11 cellular contexts compared by ENCODE assay signal in the genomic region with DNA sequence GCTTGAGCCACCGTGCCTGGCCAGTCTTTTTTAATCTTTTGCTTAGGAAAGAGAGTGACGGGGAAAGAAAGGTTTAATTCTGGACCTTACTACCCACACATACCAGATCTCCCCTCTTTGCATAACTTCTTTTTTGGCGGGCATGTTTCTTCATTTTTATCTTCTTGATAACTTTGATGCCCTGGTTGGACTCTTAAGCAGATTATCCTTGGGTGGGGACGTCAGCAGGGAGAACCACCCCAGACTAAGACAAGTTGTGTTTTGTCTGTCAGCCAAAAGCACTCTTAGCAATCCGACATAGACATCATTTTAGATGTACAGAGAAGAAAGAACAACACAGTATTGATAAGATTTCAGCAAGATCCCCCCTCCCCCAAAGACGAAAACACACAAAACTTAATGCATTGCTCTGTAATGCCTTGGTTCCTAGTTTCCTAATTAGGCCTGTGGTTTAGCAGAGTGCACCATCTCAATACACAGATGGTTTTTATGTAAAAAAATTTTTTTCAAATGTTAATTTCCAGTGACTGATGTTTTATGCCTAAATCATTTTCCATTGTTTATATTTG.
DNase-seq lines count a peak whose midpoint lies in the region; ATAC-seq and TF ChIP-seq lines count a peak whose summit lies in the region.
"Had no signal": no experiment of that assay in that cellular context is flagged by ENCODE, and none has a peak within 500 bp of the region (broad histone marks: within the 10 kb centered on the region; RNA-seq: fewer than 3 reads in every experiment).

No MANE protein-coding gene starts in this region.

- H2AFZ ChIP-seq in osteoblast (ENCODE audit: low read length) = no peak overlapping the region

- POLR2A ChIA-PET in GM10248 (lab: Yijun Ruan, JAX) = no interaction called here

- H3K4me1 Mint-ChIP-seq in memory B cell = peaks cover 47% of the 10 kb centered on the region
- peaks cover 59% of the 10 kb centered on the region for H3K4me1 Mint-ChIP-seq in activated T-cell treated with anti-CD3 and anti-CD28 coated beads, Interleukin-2, amount 50 U/mL, for 4 hours (ENCODE audit: low read depth)

- H3K4me3 ChIP-seq in DOHH2 (ENCODE audit: low read length) = peak overlapping the region; percentile 78
- H3K4me3 ChIP-seq in osteoblast (ENCODE audit: insufficient read depth, low read length) = no peak overlapping the region
- H3K4me3 ChIP-seq: lower lobe of right lung, SK-N-MC had no signal

- CTCF ChIA-PET in GM10248 (lab: Yijun Ruan, JAX) = interaction anchor here (1.0 to 2.1 kb wide), 5 partner anchors 9 to 194 kb away, joined by 3 to 12 read pairs (median 4); no protein-coding TSS in a partner anchor

- H3K4me1 ChIP-seq in DOHH2 (ENCODE audit: control insufficient read depth, low read length) = peaks cover 85% of the 10 kb centered on the region
- H3K4me1 ChIP-seq in osteoblast (ENCODE audit: insufficient read depth, low read length) = no peaks in the 10 kb centered on the region
- H3K4me1 ChIP-seq: lower lobe of right lung had no signal

- H3K4me3 Mint-ChIP-seq in memory B cell = peak overlapping the region; percentile 80
- H3K4me3 Mint-ChIP-seq in activated T-cell treated with anti-CD3 and anti-CD28 coated beads, Interleukin-2, amount 50 U/mL, for 4 hours = no peak overlapping the region
- H3K4me3 Mint-ChIP-seq: activated T-helper 17 cell treated with anti-CD3 and anti-CD28 coated beads, Interleukin-2, amount 50 U/mL, for 72 hours had no signal

- no peak for TF ChIP-seq CTCF in DOHH2 (IDR thresholded peaks at IDR 0.05; ENCODE audit: low read depth, low read length, poor library complexity, severe bottlenecking)
- TF ChIP-seq CTCF in GM10248 (IDR thresholded peaks at IDR 0.05; ENCODE audit: control extremely low read depth, extremely low read depth, low read depth, missing control alignments) = no peak
- TF ChIP-seq CTCF in osteoblast (IDR thresholded peaks at IDR 0.05; ENCODE audit: extremely low read depth, low read depth, low read length) = no peak

- peak overlapping the region; percentile 87 for H3K27ac Mint-ChIP-seq in memory B cell

- ATAC-seq in GM19467 (IDR thresholded peaks at IDR 0.05; ENCODE audit: unreplicated experiment) = peak; percentile 23
- peak; percentile 57 for ATAC-seq in memory B cell (ENCODE audit: low read depth)
- no peak for ATAC-seq in activated T-cell treated with anti-CD3 and anti-CD28 coated beads, Interleukin-2, amount 50 U/mL, for 4 hours
- ATAC-seq: activated T-helper 17 cell treated with anti-CD3 and anti-CD28 coated beads, Interleukin-2, amount 50 U/mL, for 72 hours had no signal

- no peaks in the 10 kb centered on the region for H3K9me2 ChIP-seq in DOHH2 (replicated peaks; ENCODE audit: control insufficient read depth, low read length)

- H3K9me3 Mint-ChIP-seq in memory B cell = no peaks in the 10 kb centered on the region
- H3K9me3 Mint-ChIP-seq in activated T-cell treated with anti-CD3 and anti-CD28 coated beads, Interleukin-2, amount 50 U/mL, for 4 hours = no peaks in the 10 kb centered on the region
- H3K9me3 Mint-ChIP-seq: activated T-helper 17 cell treated with anti-CD3 and anti-CD28 coated beads, Interleukin-2, amount 50 U/mL, for 72 hours had no signal

- H3K36me3 Mint-ChIP-seq in memory B cell = peaks cover 8% of the 10 kb centered on the region
- H3K36me3 Mint-ChIP-seq in activated T-cell treated with anti-CD3 and anti-CD28 coated beads, Interleukin-2, amount 50 U/mL, for 4 hours (ENCODE audit: insufficient read depth) = peaks cover 17% of the 10 kb centered on the region

- no peaks in the 10 kb centered on the region for H3K9me3 ChIP-seq in DOHH2 (ENCODE audit: control insufficient read depth, insufficient read depth, low read length)
- no peaks in the 10 kb centered on the region for H3K9me3 ChIP-seq in osteoblast (ENCODE audit: low read depth, low read length)
- H3K9me3 ChIP-seq: lower lobe of right lung had no signal

- H3K27me3 ChIP-seq in DOHH2 (ENCODE audit: control insufficient read depth, low read length) (no peaks in the 10 kb centered on the region), osteoblast (ENCODE audit: insufficient read depth, low read length) (no peaks in the 10 kb centered on the region)

- H3K36me3 ChIP-seq in DOHH2 (ENCODE audit: control insufficient read depth, low read length) (peaks cover 40% of the 10 kb centered on the region), osteoblast (ENCODE audit: insufficient read depth, low read length) (no peaks in the 10 kb centered on the region)
- H3K36me3 ChIP-seq: lower lobe of right lung had no signal

- H3K79me2 ChIP-seq in DOHH2 (ENCODE audit: control insufficient read depth, low read length) (peaks cover 91% of the 10 kb centered on the region), osteoblast (ENCODE audit: insufficient read depth, low read length) (no peaks in the 10 kb centered on the region)

- H3F3A ChIP-seq in DOHH2 (ENCODE audit: control insufficient read depth, insufficient read depth) = peaks cover 31% of the 10 kb centered on the region

- DNase-seq in MV-4-11 (lab: John Stamatoyannopoulos, UW) (peak; percentile 19), memory B cell (ENCODE audit: low spot score in 2 of 2) (no peak), GM10248 (ENCODE audit: extremely low spot score) (no peak), osteoblast (ENCODE audit: insufficient read length, low spot score, missing footprints) (no peak)
- DNase-seq in activated T-cell treated with anti-CD3 and anti-CD28 coated beads, Interleukin-2, amount 50 U/mL, for 4 hours = no peak
- no peak for DNase-seq in activated CD4-positive, CD25-positive, alpha-beta regulatory T cell treated with anti-CD3 and anti-CD28 coated beads, Interleukin-2, amount 50 U/mL, for 72 hours
- DNase-seq: lower lobe of right lung had no signal

- peak overlapping the region; percentile 100 for H3K4me2 ChIP-seq in DOHH2 (ENCODE audit: low read length)
- no peak overlapping the region for H3K4me2 ChIP-seq in osteoblast (ENCODE audit: insufficient read depth, low read length)

- H3K27ac ChIP-seq in DOHH2 (ENCODE audit: low read depth, low read length) = peak overlapping the region; percentile 100
- H3K27ac ChIP-seq in osteoblast (ENCODE audit: low read depth, low read length) = no peak overlapping the region
- H3K27ac ChIP-seq: SK-N-MC had no signal

- no peaks in the 10 kb centered on the region for H4K20me1 ChIP-seq in DOHH2 (ENCODE audit: control insufficient read depth, insufficient read depth, low read depth, low read length)
- H4K20me1 ChIP-seq in osteoblast (ENCODE audit: insufficient read depth, low read length) = peaks cover 6% of the 10 kb centered on the region

- H3K27me3 Mint-ChIP-seq in memory B cell = no peaks in the 10 kb centered on the region
- H3K27me3 Mint-ChIP-seq in activated T-cell treated with anti-CD3 and anti-CD28 coated beads, Interleukin-2, amount 50 U/mL, for 4 hours (ENCODE audit: low read depth) = no peaks in the 10 kb centered on the region
- H3K27me3 Mint-ChIP-seq: activated T-helper 17 cell treated with anti-CD3 and anti-CD28 coated beads, Interleukin-2, amount 50 U/mL, for 72 hours had no signal

Comparison
In these comparisons a context has a peak if more than half of its experiments do, and no peak if none do; other contexts are left out.
1. ATAC-seq: peak in GM19467 (single experiment) and memory B cell (single experiment); none in activated T-cell treated with anti-CD3 and anti-CD28 coated beads, Interleukin-2, amount 50 U/mL, for 4 hours (0 of 2).